ENCODE assay signal across 8 cellular contexts in the genomic region with DNA sequence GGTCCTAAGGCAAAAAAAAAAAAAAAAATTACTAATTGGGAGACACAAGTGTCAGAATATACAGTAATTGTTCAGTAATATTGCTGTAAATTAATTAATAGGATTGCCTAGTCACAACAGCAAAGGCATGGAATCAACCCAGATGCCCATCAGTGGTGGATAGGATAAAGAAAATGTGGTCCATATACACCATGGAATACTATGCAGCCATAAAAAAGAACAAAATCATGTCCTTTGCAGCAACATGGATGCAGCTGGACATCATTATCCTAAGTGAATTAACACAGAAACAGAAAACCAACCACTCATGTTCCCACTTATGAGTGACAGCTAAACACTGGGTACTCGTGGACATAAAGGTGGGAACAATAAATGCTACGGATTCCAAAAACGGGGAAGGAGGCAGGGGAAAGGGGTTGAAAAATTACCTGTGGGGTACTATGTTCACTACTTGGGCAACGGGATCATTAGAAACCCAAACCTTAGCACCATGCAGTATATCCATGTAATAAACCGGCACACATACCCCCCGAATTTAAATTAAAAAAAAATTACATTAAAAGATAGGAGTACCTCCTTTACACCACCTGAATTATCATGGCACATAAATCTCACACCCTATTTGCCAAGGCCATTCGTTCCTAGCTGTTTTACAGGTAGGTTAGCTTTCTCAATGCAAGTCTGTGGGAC. TPM values are rescaled to one million over a fixed set of nuclear protein-coding genes. Genes with fewer than 3 reads are reported as not detected.
DNase-seq lines count a peak whose midpoint lies in the region; ATAC-seq and TF ChIP-seq lines count a peak whose summit lies in the region.

No MANE protein-coding gene starts in this region.

- peaks cover 25 to 39% (median 34%) of the 10 kb centered on the region in 3 donors for H3K4me1 Mint-ChIP-seq in CD8-positive, alpha-beta memory T cell
- H3K4me1 Mint-ChIP-seq in effector memory CD8-positive, alpha-beta T cell (ENCODE audit: low read depth in 2 of 2): peaks cover 16 to 17% of the 10 kb centered on the region in 2 donors
- peaks cover 24% of the 10 kb centered on the region for H3K4me1 Mint-ChIP-seq in osteocyte (ENCODE audit: unreplicated experiment)

- CTCF ChIA-PET in CD8-positive, alpha-beta memory T cell (lab: Charles Lee): interaction anchor here (1.4 to 5.1 kb wide), 3 partner anchors 7 to 1797 kb away, joined by 4 to 25 read pairs (median 5); no protein-coding TSS in a partner anchor

- no peaks in the 10 kb centered on the region for H4K20me1 ChIP-seq in MM.1S (ENCODE audit: insufficient read depth, low read length)

- POLR2A ChIA-PET in CD8-positive, alpha-beta memory T cell (lab: Charles Lee): no interaction called here

- H3K79me2 ChIP-seq in MM.1S (ENCODE audit: low read length): peaks cover 43% of the 10 kb centered on the region

- H3K9ac ChIP-seq in MM.1S (ENCODE audit: low read length): peak overlapping the region; percentile 98; the same call in 1 of the 2 replicates

- H3K9me3 Mint-ChIP-seq in CD8-positive, alpha-beta memory T cell: no peaks in the 10 kb centered on the region
- no peaks in the 10 kb centered on the region for H3K9me3 Mint-ChIP-seq in effector memory CD8-positive, alpha-beta T cell
- no peaks in the 10 kb centered on the region for H3K9me3 Mint-ChIP-seq in osteocyte (ENCODE audit: unreplicated experiment)

- peak overlapping the region; percentile 100 for H3K27ac Mint-ChIP-seq in CD8-positive, alpha-beta memory T cell
- peak overlapping the region; percentile 100 for H3K27ac Mint-ChIP-seq in effector memory CD8-positive, alpha-beta T cell
- H3K27ac Mint-ChIP-seq in osteocyte (ENCODE audit: unreplicated experiment): no peak overlapping the region

- peak overlapping the region; percentile 99 for H3K27ac ChIP-seq in CD8-positive, alpha-beta memory T cell (ENCODE audit: low read depth, low read length)
- no peak overlapping the region for H3K27ac ChIP-seq in MM.1S (ENCODE audit: low read length)

- peak overlapping the region; percentile 95 for H2AFZ ChIP-seq in MM.1S (ENCODE audit: low read length)

- DNase-seq in CD8-positive, alpha-beta memory T cell: peak in 1 of 5 donors; percentile 1
- DNase-seq in MM.1S (no peak), osteocyte (ENCODE audit: extremely low spot score, unreplicated experiment) (no peak), germinal center (ENCODE audit: low spot score) (no peak), HCEC 1CT (no peak)
- no peak for DNase-seq in effector memory CD8-positive, alpha-beta T cell
- DNase-seq in activated CD4-positive, alpha-beta T cell treated with anti-CD3 and anti-CD28 coated beads for 4 hours: no peak

- peak overlapping the region; percentile 91 for H3K4me3 ChIP-seq in CD8-positive, alpha-beta memory T cell (ENCODE audit: low read length)
- H3K4me3 ChIP-seq in MM.1S (ENCODE audit: low read length): peak overlapping the region; percentile 86

- TF ChIP-seq CTCF in MM.1S (IDR thresholded peaks at IDR 0.05; ENCODE audit: low read length) (no peak), osteocyte (IDR thresholded peaks at IDR 0.05) (no peak)

- no peaks in the 10 kb centered on the region for H3K9me3 ChIP-seq in CD8-positive, alpha-beta memory T cell (ENCODE audit: low read length)
- H3K9me3 ChIP-seq in MM.1S (replicated peaks; ENCODE audit: insufficient read depth, low read length): no peaks in the 10 kb centered on the region

- H3K27me3 Mint-ChIP-seq in CD8-positive, alpha-beta memory T cell: peaks cover 5 to 6% of the 10 kb centered on the region in 2 donors
- H3K27me3 Mint-ChIP-seq in effector memory CD8-positive, alpha-beta T cell: peaks cover 15 to 18% of the 10 kb centered on the region in 2 donors
- peaks cover 20% of the 10 kb centered on the region for H3K27me3 Mint-ChIP-seq in osteocyte (ENCODE audit: unreplicated experiment)

- no peaks in the 10 kb centered on the region for H3F3A ChIP-seq in MM.1S (ENCODE audit: insufficient read depth, low read length)

- H3K4me3 Mint-ChIP-seq in CD8-positive, alpha-beta memory T cell: peak overlapping the region; percentile 96 to 100 (median 98)
- peak overlapping the region; percentile 90 to 91 for H3K4me3 Mint-ChIP-seq in effector memory CD8-positive, alpha-beta T cell
- peak overlapping the region; percentile 95 for H3K4me3 Mint-ChIP-seq in osteocyte (ENCODE audit: unreplicated experiment)

- H3K9me2 ChIP-seq in MM.1S (replicated peaks; ENCODE audit: insufficient read depth, low read length): no peaks in the 10 kb centered on the region

- H3K4me1 ChIP-seq in CD8-positive, alpha-beta memory T cell (ENCODE audit: insufficient read depth, low read length): peaks cover 24% of the 10 kb centered on the region
- H3K4me1 ChIP-seq in MM.1S (ENCODE audit: low read length): peaks cover 12% of the 10 kb centered on the region

- no peaks in the 10 kb centered on the region for H3K36me3 ChIP-seq in CD8-positive, alpha-beta memory T cell (ENCODE audit: insufficient read depth, low read length)
- H3K36me3 ChIP-seq in MM.1S (replicated peaks; ENCODE audit: insufficient read depth, low read length): no peaks in the 10 kb centered on the region

- H3K4me2 ChIP-seq in MM.1S (ENCODE audit: low read depth, low read length): peak overlapping the region; percentile 78

- no peak for ATAC-seq in effector memory CD8-positive, alpha-beta T cell (replicated peaks)
- ATAC-seq in GM21529 (IDR thresholded peaks at IDR 0.05; ENCODE audit: unreplicated experiment): no peak

- peaks cover 0 to 13% (median 0%) of the 10 kb centered on the region in 3 donors for H3K36me3 Mint-ChIP-seq in CD8-positive, alpha-beta memory T cell
- H3K36me3 Mint-ChIP-seq in effector memory CD8-positive, alpha-beta T cell (ENCODE audit: insufficient read depth): peaks cover 2% of the 10 kb centered on the region
- H3K36me3 Mint-ChIP-seq in osteocyte (ENCODE audit: unreplicated experiment): no peaks in the 10 kb centered on the region

- H3K27me3 ChIP-seq in CD8-positive, alpha-beta memory T cell (ENCODE audit: insufficient read depth, low read length, poor library complexity, severe bottlenecking): no peaks in the 10 kb centered on the region
- no peaks in the 10 kb centered on the region for H3K27me3 ChIP-seq in MM.1S (replicated peaks; ENCODE audit: insufficient read depth, low read length)

RNA-seq across cellular contexts. Expression of gene PFDN4, which starts 0.7 kb away (rescaled TPM):
- total RNA-seq in CD8-positive, alpha-beta memory T cell: 10 to 100 TPM; 37.1 to 41.3 TPM
- polyA plus RNA-seq in CD8-positive, alpha-beta memory T cell: 42.5 TPM
- total RNA-seq in osteocyte: 18.9 and 23.5 TPM in 2 replicates

RNA-seq across cellular contexts. Expression of gene CYP24A1, which starts 33.4 kb away (rescaled TPM):
- under 1 TPM; 0.37 to 0.58 TPM for total RNA-seq in CD8-positive, alpha-beta memory T cell
- polyA plus RNA-seq in CD8-positive, alpha-beta memory T cell: 0.40 TPM
- not detected in 2 replicates for total RNA-seq in osteocyte
